ENCODE assay signal across 1 cellular context in the genomic region with DNA sequence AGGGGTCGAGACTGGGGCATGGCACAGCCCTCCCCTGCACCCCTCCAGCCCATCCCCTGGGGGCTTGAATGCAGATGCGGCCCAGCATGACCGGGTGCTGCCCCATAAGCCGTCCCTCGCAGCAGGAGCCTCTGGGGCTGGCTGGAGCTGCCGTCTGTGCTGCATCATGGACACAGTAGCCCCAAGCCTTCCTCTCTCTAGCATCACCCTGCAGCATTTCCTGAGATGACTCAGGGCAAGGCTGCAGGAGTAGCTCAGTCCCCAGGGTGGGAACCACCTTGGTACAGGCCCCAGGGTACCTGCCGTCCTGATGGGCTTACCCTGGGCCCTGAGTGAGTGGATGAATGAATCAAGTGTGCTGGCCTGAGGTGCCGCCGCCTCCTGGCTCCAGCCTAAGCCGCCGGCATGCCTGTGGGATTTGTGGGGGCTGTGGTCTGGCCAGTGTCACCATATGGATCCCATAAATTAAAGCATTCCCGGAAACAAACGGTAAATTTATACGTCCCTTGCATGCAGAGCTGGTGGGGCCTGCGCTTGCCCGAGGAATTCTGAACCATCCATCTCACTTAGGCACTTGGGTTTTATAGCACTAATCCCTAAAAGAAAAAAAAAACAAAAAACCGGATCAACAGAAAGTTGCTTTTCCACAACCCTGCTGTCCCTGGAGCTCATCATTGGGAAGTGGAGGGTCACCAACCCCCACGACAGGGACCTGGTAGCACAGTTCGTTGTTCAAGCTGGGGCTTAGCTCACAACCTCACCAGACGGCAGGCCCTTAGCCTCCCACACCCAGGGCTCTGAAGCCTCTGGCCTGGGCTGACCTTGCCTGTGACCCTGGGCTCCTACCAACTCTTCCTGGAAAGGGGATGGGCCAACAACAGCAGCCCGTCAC.
TF ChIP-seq lines count a peak whose summit lies in the region.

No MANE protein-coding gene starts in this region.

TF ChIP-seq in HepG2, 621 proteins besides CTCF, POLR2A, EP300 and RAD21 (continued from another document):
- TF ChIP-seq, protein P1, sequence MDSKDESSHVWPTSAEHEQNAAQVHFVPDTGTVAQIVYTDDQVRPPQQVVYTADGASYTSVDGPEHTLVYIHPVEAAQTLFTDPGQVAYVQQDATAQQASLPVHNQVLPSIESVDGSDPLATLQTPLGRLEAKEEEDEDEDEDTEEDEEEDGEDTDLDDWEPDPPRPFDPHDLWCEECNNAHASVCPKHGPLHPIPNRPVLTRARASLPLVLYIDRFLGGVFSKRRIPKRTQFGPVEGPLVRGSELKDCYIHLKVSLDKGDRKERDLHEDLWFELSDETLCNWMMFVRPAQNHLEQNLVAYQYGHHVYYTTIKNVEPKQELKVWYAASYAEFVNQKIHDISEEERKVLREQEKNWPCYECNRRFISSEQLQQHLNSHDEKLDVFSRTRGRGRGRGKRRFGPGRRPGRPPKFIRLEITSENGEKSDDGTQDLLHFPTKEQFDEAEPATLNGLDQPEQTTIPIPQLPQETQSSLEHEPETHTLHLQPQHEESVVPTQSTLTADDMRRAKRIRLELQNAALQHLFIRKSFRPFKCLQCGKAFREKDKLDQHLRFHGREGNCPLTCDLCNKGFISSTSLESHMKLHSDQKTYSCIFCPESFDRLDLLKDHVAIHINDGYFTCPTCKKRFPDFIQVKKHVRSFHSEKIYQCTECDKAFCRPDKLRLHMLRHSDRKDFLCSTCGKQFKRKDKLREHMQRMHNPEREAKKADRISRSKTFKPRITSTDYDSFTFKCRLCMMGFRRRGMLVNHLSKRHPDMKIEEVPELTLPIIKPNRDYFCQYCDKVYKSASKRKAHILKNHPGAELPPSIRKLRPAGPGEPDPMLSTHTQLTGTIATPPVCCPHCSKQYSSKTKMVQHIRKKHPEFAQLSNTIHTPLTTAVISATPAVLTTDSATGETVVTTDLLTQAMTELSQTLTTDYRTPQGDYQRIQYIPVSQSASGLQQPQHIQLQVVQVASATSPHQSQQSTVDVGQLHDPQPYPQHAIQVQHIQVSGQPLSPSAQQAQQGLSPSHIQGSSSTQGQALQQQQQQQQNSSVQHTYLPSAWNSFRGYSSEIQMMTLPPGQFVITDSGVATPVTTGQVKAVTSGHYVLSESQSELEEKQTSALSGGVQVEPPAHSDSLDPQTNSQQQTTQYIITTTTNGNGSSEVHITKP (CRISPR knock-in tag; IDR thresholded peaks at IDR 0.05; ENCODE audit: low read depth): peak; percentile 71; the same call in 1 of the 2 replicates
- TF ChIP-seq BCL6 (CRISPR knock-in tag; IDR thresholded peaks at IDR 0.05) (0 out of 2 replicates have a peak, but pooled peaks have one; percentile 31), RXRB (CRISPR knock-in tag; IDR thresholded peaks at IDR 0.05; ENCODE audit: borderline replicate concordance) (0 out of 2 replicates have a peak, but pooled peaks have one; percentile 39), ZNF331 (CRISPR knock-in tag; IDR thresholded peaks at IDR 0.05) (0 out of 2 replicates have a peak, but pooled peaks have one; percentile 18), NR2F1 (CRISPR knock-in tag; IDR thresholded peaks at IDR 0.05) (peak in 1 of 2 experiments; percentile 70; a peak in 2 of 4 replicates), KLF11 (CRISPR knock-in tag; IDR thresholded peaks at IDR 0.05) (no peak), KDM6A (CRISPR knock-in tag; IDR thresholded peaks at IDR 0.05; ENCODE audit: low read depth) (no peak), RARA (CRISPR knock-in tag; IDR thresholded peaks at IDR 0.05) (peak; percentile 46; the same call in 1 of the 2 replicates), NR2F6 (IDR thresholded peaks at IDR 0.05) (peak; percentile 39), NR2F6 (CRISPR knock-in tag; IDR thresholded peaks at IDR 0.05) (peak; percentile 53; the same call in 1 of the 2 replicates), MBD4 (IDR thresholded peaks at IDR 0.05; ENCODE audit: borderline replicate concordance, low read length) (no peak), HDAC6 (IDR thresholded peaks at IDR 0.05; ENCODE audit: low read depth, low read length) (no peak), RXRA (CRISPR knock-in tag; IDR thresholded peaks at IDR 0.05) (peak; percentile 66; the same call in 1 of the 2 replicates)
- TF ChIP-seq, protein P2, sequence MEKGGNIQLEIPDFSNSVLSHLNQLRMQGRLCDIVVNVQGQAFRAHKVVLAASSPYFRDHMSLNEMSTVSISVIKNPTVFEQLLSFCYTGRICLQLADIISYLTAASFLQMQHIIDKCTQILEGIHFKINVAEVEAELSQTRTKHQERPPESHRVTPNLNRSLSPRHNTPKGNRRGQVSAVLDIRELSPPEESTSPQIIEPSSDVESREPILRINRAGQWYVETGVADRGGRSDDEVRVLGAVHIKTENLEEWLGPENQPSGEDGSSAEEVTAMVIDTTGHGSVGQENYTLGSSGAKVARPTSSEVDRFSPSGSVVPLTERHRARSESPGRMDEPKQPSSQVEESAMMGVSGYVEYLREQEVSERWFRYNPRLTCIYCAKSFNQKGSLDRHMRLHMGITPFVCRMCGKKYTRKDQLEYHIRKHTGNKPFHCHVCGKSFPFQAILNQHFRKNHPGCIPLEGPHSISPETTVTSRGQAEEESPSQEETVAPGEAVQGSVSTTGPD (CRISPR knock-in tag; IDR thresholded peaks at IDR 0.05): no peak
- TF ChIP-seq, protein P3, sequence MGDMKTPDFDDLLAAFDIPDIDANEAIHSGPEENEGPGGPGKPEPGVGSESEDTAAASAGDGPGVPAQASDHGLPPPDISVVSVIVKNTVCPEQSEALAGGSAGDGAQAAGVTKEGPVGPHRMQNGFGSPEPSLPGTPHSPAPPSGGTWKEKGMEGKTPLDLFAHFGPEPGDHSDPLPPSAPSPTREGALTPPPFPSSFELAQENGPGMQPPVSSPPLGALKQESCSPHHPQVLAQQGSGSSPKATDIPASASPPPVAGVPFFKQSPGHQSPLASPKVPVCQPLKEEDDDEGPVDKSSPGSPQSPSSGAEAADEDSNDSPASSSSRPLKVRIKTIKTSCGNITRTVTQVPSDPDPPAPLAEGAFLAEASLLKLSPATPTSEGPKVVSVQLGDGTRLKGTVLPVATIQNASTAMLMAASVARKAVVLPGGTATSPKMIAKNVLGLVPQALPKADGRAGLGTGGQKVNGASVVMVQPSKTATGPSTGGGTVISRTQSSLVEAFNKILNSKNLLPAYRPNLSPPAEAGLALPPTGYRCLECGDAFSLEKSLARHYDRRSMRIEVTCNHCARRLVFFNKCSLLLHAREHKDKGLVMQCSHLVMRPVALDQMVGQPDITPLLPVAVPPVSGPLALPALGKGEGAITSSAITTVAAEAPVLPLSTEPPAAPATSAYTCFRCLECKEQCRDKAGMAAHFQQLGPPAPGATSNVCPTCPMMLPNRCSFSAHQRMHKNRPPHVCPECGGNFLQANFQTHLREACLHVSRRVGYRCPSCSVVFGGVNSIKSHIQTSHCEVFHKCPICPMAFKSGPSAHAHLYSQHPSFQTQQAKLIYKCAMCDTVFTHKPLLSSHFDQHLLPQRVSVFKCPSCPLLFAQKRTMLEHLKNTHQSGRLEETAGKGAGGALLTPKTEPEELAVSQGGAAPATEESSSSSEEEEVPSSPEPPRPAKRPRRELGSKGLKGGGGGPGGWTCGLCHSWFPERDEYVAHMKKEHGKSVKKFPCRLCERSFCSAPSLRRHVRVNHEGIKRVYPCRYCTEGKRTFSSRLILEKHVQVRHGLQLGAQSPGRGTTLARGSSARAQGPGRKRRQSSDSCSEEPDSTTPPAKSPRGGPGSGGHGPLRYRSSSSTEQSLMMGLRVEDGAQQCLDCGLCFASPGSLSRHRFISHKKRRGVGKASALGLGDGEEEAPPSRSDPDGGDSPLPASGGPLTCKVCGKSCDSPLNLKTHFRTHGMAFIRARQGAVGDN (CRISPR knock-in tag; IDR thresholded peaks at IDR 0.05): peak; percentile 21; the same call in 1 of the 2 replicates
- TF ChIP-seq, protein P4, sequence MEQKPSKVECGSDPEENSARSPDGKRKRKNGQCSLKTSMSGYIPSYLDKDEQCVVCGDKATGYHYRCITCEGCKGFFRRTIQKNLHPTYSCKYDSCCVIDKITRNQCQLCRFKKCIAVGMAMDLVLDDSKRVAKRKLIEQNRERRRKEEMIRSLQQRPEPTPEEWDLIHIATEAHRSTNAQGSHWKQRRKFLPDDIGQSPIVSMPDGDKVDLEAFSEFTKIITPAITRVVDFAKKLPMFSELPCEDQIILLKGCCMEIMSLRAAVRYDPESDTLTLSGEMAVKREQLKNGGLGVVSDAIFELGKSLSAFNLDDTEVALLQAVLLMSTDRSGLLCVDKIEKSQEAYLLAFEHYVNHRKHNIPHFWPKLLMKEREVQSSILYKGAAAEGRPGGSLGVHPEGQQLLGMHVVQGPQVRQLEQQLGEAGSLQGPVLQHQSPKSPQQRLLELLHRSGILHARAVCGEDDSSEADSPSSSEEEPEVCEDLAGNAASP (CRISPR knock-in tag; IDR thresholded peaks at IDR 0.05; ENCODE audit: borderline replicate concordance): peak; percentile 90; the same call in 1 of the 2 replicates
TF ChIP-seq in HepG2: peak in this region for 12.
